Comparison of ENCODE assay signal across 13 cellular contexts in the genomic region with DNA sequence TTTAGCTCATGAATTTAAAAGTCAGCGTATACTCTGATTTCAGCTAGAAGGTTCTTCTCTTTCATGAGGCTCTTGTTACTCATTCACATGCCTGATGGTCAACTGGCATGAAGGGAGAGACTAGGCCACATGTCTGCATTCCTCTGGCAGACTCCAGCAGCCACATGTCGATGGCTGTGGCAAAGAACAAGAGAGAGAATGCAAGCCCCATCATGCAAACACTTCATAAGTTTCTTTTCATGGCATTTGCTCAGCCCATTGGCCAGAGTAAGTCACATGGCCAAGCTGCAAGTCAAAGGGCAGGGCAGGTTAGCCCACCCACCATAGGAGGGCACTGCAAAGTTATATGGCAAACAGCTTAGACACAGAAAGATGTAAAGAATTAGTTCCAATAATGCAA. TPM values are rescaled to one million over a fixed set of nuclear protein-coding genes. Genes with fewer than 3 reads are reported as not detected.
DNase-seq lines count a peak whose midpoint lies in the region; ATAC-seq lines count a peak whose summit lies in the region.
"Had no signal": no experiment of that assay in that cellular context is flagged by ENCODE, and none has a peak within 500 bp of the region (broad histone marks: within the 10 kb centered on the region; RNA-seq: fewer than 3 reads in every experiment).

No MANE protein-coding gene starts in this region.

- ATAC-seq in activated CD4-positive, alpha-beta T cell treated with anti-CD3 and anti-CD28 coated beads for 36 hours, result peak; percentile 53
- ATAC-seq in stimulated activated naive B cell treated with anti-CD40 and anti-IgM and Interleukin-4, amounts not matched to agents 10 μg/mL and 1 μg/mL and 100 μg/mL, for 72 hours (replicated peaks), result no peak
- no peak for ATAC-seq in HG03135 (IDR thresholded peaks at IDR 0.05; ENCODE audit: unreplicated experiment)

- no peaks in the 10 kb centered on the region for H3K27me3 Mint-ChIP-seq in activated CD4-positive, alpha-beta T cell treated with anti-CD3 and anti-CD28 coated beads for 36 hours
- H3K27me3 Mint-ChIP-seq in stimulated activated naive B cell treated with anti-CD40 and anti-IgM and Interleukin-4, amounts not matched to agents 10 μg/mL and 1 μg/mL and 100 μg/mL, for 72 hours, result no peaks in the 10 kb centered on the region

- no peak overlapping the region for H3K27ac Mint-ChIP-seq in activated CD4-positive, alpha-beta T cell treated with anti-CD3 and anti-CD28 coated beads for 36 hours
- H3K27ac Mint-ChIP-seq in stimulated activated naive B cell treated with anti-CD40 and anti-IgM and Interleukin-4, amounts not matched to agents 10 μg/mL and 1 μg/mL and 100 μg/mL, for 72 hours, result peak overlapping the region; percentile 67
- H3K27ac Mint-ChIP-seq: activated T-helper 1 cell treated with anti-CD3 and anti-CD28 coated beads, Interleukin-12 subunit alpha, Interleukin-12 subunit beta, Interleukin-2, Interleukin-4 antibody, amounts not matched to agents 30 ng/mL and 10 ng/mL and 1 ng/mL, durations not matched to agents 14 hours and 24 hours and 36 hours; T-helper 1 cell treated with Interleukin-12 subunit alpha and Interleukin-12 subunit beta and Interleukin-4 antibody, amounts not matched to agents 30 μg/mL and 1 μg/mL, for 36 hours had no signal

- H3K4me3 Mint-ChIP-seq in activated CD4-positive, alpha-beta T cell treated with anti-CD3 and anti-CD28 coated beads for 36 hours, result no peak overlapping the region
- no peak overlapping the region for H3K4me3 Mint-ChIP-seq in stimulated activated naive B cell treated with anti-CD40 and anti-IgM and Interleukin-4, amounts not matched to agents 10 μg/mL and 1 μg/mL and 100 μg/mL, for 72 hours
- H3K4me3 Mint-ChIP-seq: activated T-helper 1 cell treated with anti-CD3 and anti-CD28 coated beads, Interleukin-12 subunit alpha, Interleukin-12 subunit beta, Interleukin-2, Interleukin-4 antibody, amounts not matched to agents 30 ng/mL and 10 ng/mL and 1 ng/mL, durations not matched to agents 14 hours and 24 hours and 36 hours; T-helper 1 cell treated with Interleukin-12 subunit alpha and Interleukin-12 subunit beta and Interleukin-4 antibody, amounts not matched to agents 30 μg/mL and 1 μg/mL, for 36 hours had no signal

- intact Hi-C loops in activated CD4-positive, alpha-beta T cell treated with anti-CD3 and anti-CD28 coated beads for 36 hours (cut with DNase I, micrococcal nuclease), result no loop called here

- no peaks in the 10 kb centered on the region for H3K27me3 ChIP-seq in SJCRH30
- H3K27me3 ChIP-seq: sigmoid colon had no signal

- CTCF ChIA-PET in activated CD4-positive, alpha-beta T cell treated with anti-CD3 and anti-CD28 coated beads for 36 hours (lab: Charles Lee), result interaction anchor here (0.7 to 1.0 kb wide), 2 partner anchors 59 to 256 kb away, joined by 3 to 4 read pairs; no protein-coding TSS in a partner anchor

- H3K4me1 Mint-ChIP-seq in activated CD4-positive, alpha-beta T cell treated with anti-CD3 and anti-CD28 coated beads for 36 hours, result no peaks in the 10 kb centered on the region
- peaks cover 0 to 6% of the 10 kb centered on the region in 2 donors for H3K4me1 Mint-ChIP-seq in stimulated activated naive B cell treated with anti-CD40 and anti-IgM and Interleukin-4, amounts not matched to agents 10 μg/mL and 1 μg/mL and 100 μg/mL, for 72 hours

- no peaks in the 10 kb centered on the region for H3K36me3 ChIP-seq in SJCRH30
- H3K36me3 ChIP-seq: sigmoid colon had no signal

- H3K9me3 Mint-ChIP-seq in activated CD4-positive, alpha-beta T cell treated with anti-CD3 and anti-CD28 coated beads for 36 hours (ENCODE audit: low read depth), result no peaks in the 10 kb centered on the region
- H3K9me3 Mint-ChIP-seq in stimulated activated naive B cell treated with anti-CD40 and anti-IgM and Interleukin-4, amounts not matched to agents 10 μg/mL and 1 μg/mL and 100 μg/mL, for 72 hours, result peaks cover 5% of the 10 kb centered on the region in 2 donors
- H3K9me3 Mint-ChIP-seq: activated T-helper 1 cell treated with anti-CD3 and anti-CD28 coated beads, Interleukin-12 subunit alpha, Interleukin-12 subunit beta, Interleukin-2, Interleukin-4 antibody, amounts not matched to agents 30 ng/mL and 10 ng/mL and 1 ng/mL, durations not matched to agents 14 hours and 24 hours and 36 hours had no signal

- H3K36me3 Mint-ChIP-seq in activated CD4-positive, alpha-beta T cell treated with anti-CD3 and anti-CD28 coated beads for 36 hours (ENCODE audit: low read depth), result peaks cover 15% of the 10 kb centered on the region
- H3K36me3 Mint-ChIP-seq in stimulated activated naive B cell treated with anti-CD40 and anti-IgM and Interleukin-4, amounts not matched to agents 10 μg/mL and 1 μg/mL and 100 μg/mL, for 72 hours, result peaks cover 30 to 46% of the 10 kb centered on the region in 2 donors

- DNase-seq in activated CD4-positive, alpha-beta T cell treated with anti-CD3 and anti-CD28 coated beads for 36 hours, result peak; percentile 18
- DNase-seq in activated CD4-positive, alpha-beta T cell treated with anti-CD3 and anti-CD28 coated beads, Interleukin-2, amount 50 U/mL, for 4 hours, result no peak
- DNase-seq in SJCRH30 (peak; percentile 75 to 82), fibroblast of gingiva (ENCODE audit: low read depth) (peak; percentile 84), SHP77 (lab: John Stamatoyannopoulos, UW) (no peak), superior temporal gyrus (ENCODE audit: extremely low spot score) (no peak)
- DNase-seq in stimulated activated naive B cell treated with anti-CD40 and anti-IgM and Interleukin-4, amounts not matched to agents 10 μg/mL and 1 μg/mL and 100 μg/mL, for 72 hours, result no peak
- DNase-seq: NCI-H2081 treated with DMSO at 0.1 percent for 48 hours, sigmoid colon had no signal

- H3K4me1 ChIP-seq in SJCRH30, result peaks cover 23% of the 10 kb centered on the region
- H3K4me1 ChIP-seq: sigmoid colon had no signal

- no peaks in the 10 kb centered on the region for H3K9me3 ChIP-seq in SJCRH30 (replicated peaks)
- H3K9me3 ChIP-seq: sigmoid colon had no signal

- POLR2A ChIA-PET in activated CD4-positive, alpha-beta T cell treated with anti-CD3 and anti-CD28 coated beads for 36 hours (lab: Charles Lee), result no interaction called here

- no peak overlapping the region for H3K4me3 ChIP-seq in SJCRH30
- H3K4me3 ChIP-seq: sigmoid colon had no signal

- H3K27ac ChIP-seq in SJCRH30, result peak overlapping the region; percentile 67; the same call in 1 of the 2 replicates
- H3K27ac ChIP-seq: sigmoid colon had no signal

RNA-seq across cellular contexts. Expression of a gene that starts 5.4 kb away (rescaled TPM):
- not detected for total RNA-seq in activated CD4-positive, alpha-beta T cell treated with anti-CD3 and anti-CD28 coated beads for 36 hours
- not detected in 2 replicates for total RNA-seq in SJCRH30 (2014; rRNA removed; shearing (Covaris generic))
- total RNA-seq: activated T-helper 1 cell treated with anti-CD3 and anti-CD28 coated beads, Interleukin-12 subunit alpha, Interleukin-12 subunit beta, Interleukin-2, Interleukin-4 antibody, amounts not matched to agents 30 ng/mL and 10 ng/mL and 1 ng/mL, durations not matched to agents 14 hours and 24 hours and 36 hours; liver; sigmoid colon had no signal

Comparison
In these comparisons a context has a peak if more than half of its experiments do, and no peak if none do; other contexts are left out.
1. DNase-seq: peak in activated CD4-positive, alpha-beta T cell treated with anti-CD3 and anti-CD28 coated beads for 36 hours (single experiment), SJCRH30 (2 of 2) and fibroblast of gingiva (single experiment); none in activated CD4-positive, alpha-beta T cell treated with anti-CD3 and anti-CD28 coated beads, Interleukin-2, amount 50 U/mL, for 4 hours (0 of 2), stimulated activated naive B cell treated with anti-CD40 and anti-IgM and Interleukin-4, amounts not matched to agents 10 μg/mL and 1 μg/mL and 100 μg/mL, for 72 hours (single experiment), SHP77 (0 of 2) and superior temporal gyrus (single experiment).